In genomic region chr1:37509181-37509580, GRCh38 we compare ENCODE assay signal across 1 cellular context.
TF ChIP-seq lines count a peak whose summit lies in the region.

No MANE protein-coding gene starts in this region.

TF ChIP-seq in GM23338, 12 proteins besides CTCF, POLR2A, EP300 and RAD21 (continued from another document):
- TF ChIP-seq ZNF462 (CRISPR knock-in tag; IDR thresholded peaks at IDR 0.05) = no peak
- no peak for TF ChIP-seq POLR2AphosphoS5 (IDR thresholded peaks at IDR 0.05; ENCODE audit: low read depth)
- no peak for TF ChIP-seq CREB1 (CRISPR knock-in tag; IDR thresholded peaks at IDR 0.05; ENCODE audit: low read depth)
- TF ChIP-seq EZH2 (IDR thresholded peaks at IDR 0.05; ENCODE audit: low read depth, unreplicated experiment) = no peak
- TF ChIP-seq NANOG (IDR thresholded peaks at IDR 0.05; ENCODE audit: borderline replicate concordance) = no peak
- TF ChIP-seq STAT1 (IDR thresholded peaks at IDR 0.05; ENCODE audit: unreplicated experiment) = no peak
- no peak for TF ChIP-seq REST (IDR thresholded peaks at IDR 0.05; ENCODE audit: unreplicated experiment)
- no peak for TF ChIP-seq ZNF114 (CRISPR knock-in tag; IDR thresholded peaks at IDR 0.05)
- TF ChIP-seq ZNF331 (CRISPR knock-in tag; IDR thresholded peaks at IDR 0.05; ENCODE audit: low read depth) = no peak
